10 cellular contexts compared by ENCODE assay signal in genomic region chr14:95185452-95186392, GRCh38. TPM values are rescaled to one million over a fixed set of nuclear protein-coding genes. Genes with fewer than 3 reads are reported as not detected.
A peak's percentile ranks its signal among the peaks of the same experiment; 100 is the strongest.
DNase-seq lines count a peak whose midpoint lies in the region; ATAC-seq and TF ChIP-seq lines count a peak whose summit lies in the region.
"Had no signal": no experiment of that assay in that cellular context is flagged by ENCODE, and none has a peak within 500 bp of the region (broad histone marks: within the 10 kb centered on the region; RNA-seq: fewer than 3 reads in every experiment).

No MANE protein-coding gene starts in this region.

- no peaks in the 10 kb centered on the region for H3K27me3 ChIP-seq in trophoblast cell (ENCODE audit: insufficient read depth, low read length)

- no peak overlapping the region for H3K4me2 ChIP-seq in trophoblast cell (ENCODE audit: low read length)

- H4K8ac ChIP-seq in trophoblast cell (ENCODE audit: low read depth, low read length): no peak overlapping the region

- no peak for ATAC-seq in HG03460 (IDR thresholded peaks at IDR 0.05; ENCODE audit: unreplicated experiment)
- no peak for ATAC-seq in HG02973 (IDR thresholded peaks at IDR 0.05; ENCODE audit: unreplicated experiment)
- ATAC-seq: Panc1 had no signal

- no peak overlapping the region for H4K91ac ChIP-seq in trophoblast cell (ENCODE audit: low read depth, low read length)

- no peak overlapping the region for H3K27ac ChIP-seq in trophoblast cell (ENCODE audit: low read depth, low read length)

- H3K79me2 ChIP-seq in trophoblast cell (ENCODE audit: control insufficient read depth, insufficient read depth, low read length, poor library complexity): no peaks in the 10 kb centered on the region

- H3K79me1 ChIP-seq in trophoblast cell (ENCODE audit: low read length): no peaks in the 10 kb centered on the region

- no peak overlapping the region for H4K12ac ChIP-seq in trophoblast cell (ENCODE audit: low read depth, low read length)

- no peak overlapping the region for H3K4ac ChIP-seq in trophoblast cell (ENCODE audit: low read depth, low read length)

- H2AK5ac ChIP-seq in trophoblast cell (ENCODE audit: low read length): no peak overlapping the region

- H3K14ac ChIP-seq in trophoblast cell (ENCODE audit: low read length): no peak overlapping the region

- peak; percentile 78 for DNase-seq in CD1c-positive myeloid dendritic cell (ENCODE audit: extremely low spot score)
- DNase-seq in SKM-1 treated with dmso at 0.1 percent for 144 hours (lab: John Stamatoyannopoulos, UW; ENCODE audit: unreplicated experiment): peak; percentile 75
- peak; percentile 23 to 54 for DNase-seq in foreskin fibroblast
- peak; percentile 28 to 56 for DNase-seq in trophoblast cell
- DNase-seq in NCI-H526 (lab: John Stamatoyannopoulos, UW): no peak
- DNase-seq in hypothalamus (lab: John Stamatoyannopoulos, UW): no peak
- DNase-seq: CD8-positive, alpha-beta memory T cell had no signal

- H2AFZ ChIP-seq in trophoblast cell (ENCODE audit: insufficient read depth, low read length, poor library complexity): no peak overlapping the region

- no peak overlapping the region for H2BK120ac ChIP-seq in trophoblast cell (ENCODE audit: insufficient read depth, low read length, poor library complexity)

- H3K18ac ChIP-seq in trophoblast cell (ENCODE audit: low read length): no peak overlapping the region

- H2BK12ac ChIP-seq in trophoblast cell (ENCODE audit: low read length): no peak overlapping the region

- no peaks in the 10 kb centered on the region for H3K36me3 ChIP-seq in trophoblast cell (ENCODE audit: control insufficient read depth in 1 of 2, insufficient read depth in 2 of 2, low read length in 2 of 2)

- WGBS in trophoblast cell (ENCODE audit: extremely low coverage, insufficient coverage, insufficient read length): no CpG with 5 or more reads among the region's 17 CpGs

- H3K23ac ChIP-seq in trophoblast cell (ENCODE audit: low read length): no peak overlapping the region

- peaks cover 11 to 14% of the 10 kb centered on the region in 2 experiments for H3K4me1 ChIP-seq in trophoblast cell (ENCODE audit: control insufficient read depth in 1 of 2, insufficient read depth in 2 of 2, low read length in 2 of 2)

- H3K9me3 ChIP-seq in trophoblast cell (ENCODE audit: insufficient read depth, low read depth, low read length): no peaks in the 10 kb centered on the region

- no peak for TF ChIP-seq CTCF in foreskin fibroblast (IDR thresholded peaks at IDR 0.05; ENCODE audit: low read depth, low read length)

- no peak overlapping the region for H2BK5ac ChIP-seq in trophoblast cell (ENCODE audit: low read depth, low read length, poor library complexity)

- H3K9ac ChIP-seq in trophoblast cell (ENCODE audit: low read length): no peak overlapping the region

- no peak overlapping the region for H3K4me3 ChIP-seq in foreskin fibroblast (ENCODE audit: low read depth in 1 of 2, low read length in 2 of 2)
- no peak overlapping the region for H3K4me3 ChIP-seq in trophoblast cell (ENCODE audit: low read depth, low read length)

RNA-seq across cellular contexts. Expression of gene DICER1, which starts 28.4 kb away (rescaled TPM):
- polyA plus RNA-seq in trophoblast cell (2013): 91.5 and 95.6 TPM in 2 replicates

Comparison
In these comparisons a context has a peak if more than half of its experiments do, and no peak if none do; other contexts are left out.
1. DNase-seq: peak in CD1c-positive myeloid dendritic cell (single experiment), SKM-1 treated with dmso at 0.1 percent for 144 hours (single experiment), foreskin fibroblast (2 of 2) and trophoblast cell (2 of 2); none in NCI-H526 (0 of 2) and hypothalamus (0 of 51).